In the genomic region with DNA sequence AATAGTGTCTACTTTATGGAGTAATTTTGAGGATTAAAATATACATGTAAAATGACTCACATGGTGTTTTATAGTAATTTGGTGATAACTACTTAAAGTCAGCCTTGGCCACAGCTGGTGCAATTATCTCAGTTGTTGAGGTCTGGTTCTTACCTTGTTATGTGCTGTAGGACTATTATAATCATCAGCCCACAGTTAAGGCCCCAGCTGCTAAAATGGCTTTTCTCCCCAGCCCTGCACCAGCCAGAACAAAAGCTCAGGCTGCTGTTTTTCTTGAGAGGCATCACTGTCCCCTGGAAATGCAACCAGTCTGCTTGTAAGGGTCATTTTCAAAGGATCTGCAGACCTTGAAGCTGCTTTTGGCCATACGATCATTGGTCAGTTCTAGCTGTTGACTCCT, we compare ENCODE assay signal across 16 cellular contexts.
A peak's percentile ranks its signal among the peaks of the same experiment; 100 is the strongest.
DNase-seq lines count a peak whose midpoint lies in the region; ATAC-seq and TF ChIP-seq lines count a peak whose summit lies in the region.
"Had no signal": no experiment of that assay in that cellular context is flagged by ENCODE, and none has a peak within 500 bp of the region (broad histone marks: within the 10 kb centered on the region; RNA-seq: fewer than 3 reads in every experiment).

No MANE protein-coding gene starts in this region.

- no peaks in the 10 kb centered on the region for H3K27me3 ChIP-seq in stomach

- no peak overlapping the region for H3K27ac Mint-ChIP-seq in activated CD4-positive, alpha-beta T cell treated with anti-CD3 and anti-CD28 coated beads, Interleukin-2, amount 10 ng/mL, durations not matched to agents 24 days and 14 days
- no peak overlapping the region for H3K27ac Mint-ChIP-seq in activated CD4-positive, alpha-beta T cell treated with anti-CD3 and anti-CD28 coated beads, Interleukin-2, amount 10 ng/mL, durations not matched to agents 7 days and 5 days
- H3K27ac Mint-ChIP-seq: CD14-positive monocyte; T-helper 1 cell treated with Interleukin-12 subunit alpha and Interleukin-12 subunit beta and Interleukin-4 antibody, amounts not matched to agents 30 μg/mL and 1 μg/mL, for 36 hours had no signal

- CTCF ChIA-PET in activated CD4-positive, alpha-beta T cell treated with anti-CD3 and anti-CD28 coated beads, Interleukin-2, amount 10 ng/mL, durations not matched to agents 7 days and 5 days (lab: Charles Lee), result interaction anchor here (0.5 kb wide), 1 partner anchor 1530 kb away, joined by 7 read pairs; no protein-coding TSS in a partner anchor

- H3K4me3 Mint-ChIP-seq in activated CD4-positive, alpha-beta T cell treated with anti-CD3 and anti-CD28 coated beads, Interleukin-2, amount 10 ng/mL, durations not matched to agents 24 days and 14 days, result no peak overlapping the region
- H3K4me3 Mint-ChIP-seq in activated CD4-positive, alpha-beta T cell treated with anti-CD3 and anti-CD28 coated beads, Interleukin-2, amount 10 ng/mL, durations not matched to agents 7 days and 5 days, result no peak overlapping the region
- H3K4me3 Mint-ChIP-seq: CD14-positive monocyte; T-helper 1 cell treated with Interleukin-12 subunit alpha and Interleukin-12 subunit beta and Interleukin-4 antibody, amounts not matched to agents 30 μg/mL and 1 μg/mL, for 36 hours had no signal

- intact Hi-C loops in activated CD4-positive, alpha-beta T cell treated with anti-CD3 and anti-CD28 coated beads, Interleukin-2, amount 10 ng/mL, durations not matched to agents 24 days and 14 days (cut with micrococcal nuclease), result no loop called here
- intact Hi-C loops in stomach (cut with DNase I; ENCODE audit: low total_unique reads), result no loop called here

- TF ChIP-seq CTCF in stomach (IDR thresholded peaks at IDR 0.05), result no peak

- no peak overlapping the region for H3K4me3 ChIP-seq in stomach

- no peak for TF ChIP-seq POLR2A in stomach (IDR thresholded peaks at IDR 0.05)

- H3K36me3 ChIP-seq in stomach, result no peaks in the 10 kb centered on the region

- no peak for TF ChIP-seq EP300 in stomach (IDR thresholded peaks at IDR 0.05)

- H3K27me3 Mint-ChIP-seq in activated CD4-positive, alpha-beta T cell treated with anti-CD3 and anti-CD28 coated beads, Interleukin-2, amount 10 ng/mL, durations not matched to agents 24 days and 14 days, result no peaks in the 10 kb centered on the region
- H3K27me3 Mint-ChIP-seq in activated CD4-positive, alpha-beta T cell treated with anti-CD3 and anti-CD28 coated beads, Interleukin-2, amount 10 ng/mL, durations not matched to agents 7 days and 5 days, result no peaks in the 10 kb centered on the region

- ATAC-seq in activated CD4-positive, CD25-positive, alpha-beta regulatory T cell treated with anti-CD3 and anti-CD28 coated beads, Interleukin-2, amount 50 U/mL, for 24 hours, result no peak

- DNase-seq in activated CD4-positive, alpha-beta T cell treated with anti-CD3 and anti-CD28 coated beads, Interleukin-2, amount 10 ng/mL, durations not matched to agents 24 days and 14 days, result peak; percentile 40
- no peak for DNase-seq in activated CD4-positive, alpha-beta T cell treated with anti-CD3 and anti-CD28 coated beads, Interleukin-2, amount 10 ng/mL, durations not matched to agents 7 days and 5 days
- DNase-seq in NCI-H146 treated with DMSO at 0.1 percent for 48 hours (lab: John Stamatoyannopoulos, UW; ENCODE audit: unreplicated experiment) (peak; percentile 49), islet precursor cell (peak; percentile 55), pons (ENCODE audit: low spot score) (no peak), stomach (no peak)
- DNase-seq: AML-193, Caco-2, DMS79, NCI-H1694, NCI-H2171, RPMI8226, SIG-M5 had no signal

- peaks cover 18% of the 10 kb centered on the region for H3K9me3 Mint-ChIP-seq in activated CD4-positive, alpha-beta T cell treated with anti-CD3 and anti-CD28 coated beads, Interleukin-2, amount 10 ng/mL, durations not matched to agents 24 days and 14 days
- peaks cover 9% of the 10 kb centered on the region for H3K9me3 Mint-ChIP-seq in activated CD4-positive, alpha-beta T cell treated with anti-CD3 and anti-CD28 coated beads, Interleukin-2, amount 10 ng/mL, durations not matched to agents 7 days and 5 days

- H3K9me3 ChIP-seq in stomach, result peaks cover 0 to 21% (median 8%) of the 10 kb centered on the region in 4 donors

- H3K4me1 Mint-ChIP-seq in activated CD4-positive, alpha-beta T cell treated with anti-CD3 and anti-CD28 coated beads, Interleukin-2, amount 10 ng/mL, durations not matched to agents 24 days and 14 days, result no peaks in the 10 kb centered on the region
- no peaks in the 10 kb centered on the region for H3K4me1 Mint-ChIP-seq in activated CD4-positive, alpha-beta T cell treated with anti-CD3 and anti-CD28 coated beads, Interleukin-2, amount 10 ng/mL, durations not matched to agents 7 days and 5 days
- H3K4me1 Mint-ChIP-seq: CD14-positive monocyte had no signal

- 80 to 95% (median 92%) methylated on average over 1 of the region's 1 CpG for WGBS in stomach, 5 donors

- H3K27ac ChIP-seq in stomach, result no peak overlapping the region

- POLR2A ChIA-PET in activated CD4-positive, alpha-beta T cell treated with anti-CD3 and anti-CD28 coated beads, Interleukin-2, amount 10 ng/mL, durations not matched to agents 7 days and 5 days (lab: Charles Lee), result interaction anchor here (0.6 kb wide), 1 partner anchor 1517 kb away, joined by 12 read pairs; no protein-coding TSS in a partner anchor

- peaks cover 8% of the 10 kb centered on the region for H3K36me3 Mint-ChIP-seq in activated CD4-positive, alpha-beta T cell treated with anti-CD3 and anti-CD28 coated beads, Interleukin-2, amount 10 ng/mL, durations not matched to agents 24 days and 14 days (ENCODE audit: low read depth)
- no peaks in the 10 kb centered on the region for H3K36me3 Mint-ChIP-seq in activated CD4-positive, alpha-beta T cell treated with anti-CD3 and anti-CD28 coated beads, Interleukin-2, amount 10 ng/mL, durations not matched to agents 7 days and 5 days (ENCODE audit: low read depth)

- H3K4me1 ChIP-seq in stomach, result no peaks in the 10 kb centered on the region
- H3K4me1 ChIP-seq: Caco-2 had no signal

Comparison
In these comparisons a context has a peak if more than half of its experiments do, and no peak if none do; other contexts are left out.
1. DNase-seq: peak in activated CD4-positive, alpha-beta T cell treated with anti-CD3 and anti-CD28 coated beads, Interleukin-2, amount 10 ng/mL, durations not matched to agents 24 days and 14 days (single experiment), NCI-H146 treated with DMSO at 0.1 percent for 48 hours (single experiment) and islet precursor cell (single experiment); none in activated CD4-positive, alpha-beta T cell treated with anti-CD3 and anti-CD28 coated beads, Interleukin-2, amount 10 ng/mL, durations not matched to agents 7 days and 5 days (single experiment), pons (single experiment) and stomach (single experiment).